Comparison of ENCODE assay signal across 27 cellular contexts in genomic region chr5:6282360-6282759, GRCh38.
"Had no signal": no experiment of that assay in that cellular context is flagged by ENCODE, and none has a peak within 500 bp of the region (broad histone marks: within the 10 kb centered on the region; RNA-seq: fewer than 3 reads in every experiment).

No MANE protein-coding gene starts in this region.

- H3K4me3 ChIP-seq: colonic mucosa, esophagus squamous epithelium, gastrocnemius medialis, left lung, lower lobe of right lung, mucosa of descending colon had no signal

- FAIRE-seq: endometrium, islet of Langerhans, keratinocyte had no signal

- ATAC-seq: effector memory CD8-positive, alpha-beta T cell; esophagus mucosa; gastrocnemius medialis; heart right ventricle; left cardiac atrium; left lung; left ventricle myocardium superior; lower lobe of right lung; mucosa of descending colon had no signal

- H3K36me3 Mint-ChIP-seq: mesothelial cell of epicardium had no signal

- H3K27me3 ChIP-seq: colonic mucosa, esophagus squamous epithelium, gastrocnemius medialis, heart right ventricle, left lung had no signal

- H3K4me1 ChIP-seq: colonic mucosa, esophagus squamous epithelium, gastrocnemius medialis, heart right ventricle, left lung, lower lobe of right lung had no signal

- H3K27ac Mint-ChIP-seq: dendritic cell treated with granulocyte-macrophage colony-stimulating factor and Interleukin-4, amounts not matched to agents 40 ng/mL and 50 ng/mL, for 4 days; effector memory CD8-positive, alpha-beta T cell; endodermal cell; mesothelial cell of epicardium had no signal

- H3K36me3 ChIP-seq: colonic mucosa, esophagus squamous epithelium, gastrocnemius medialis, heart right ventricle, left lung, lower lobe of right lung had no signal

- H3K9me3 ChIP-seq: colonic mucosa, esophagus squamous epithelium, gastrocnemius medialis, mucosa of descending colon had no signal

- DNase-seq: colonic mucosa; cortex of kidney; effector CD8-positive, alpha-beta T cell; effector memory CD8-positive, alpha-beta T cell; endodermal cell; erythroblast; esophagus squamous epithelium; foreskin fibroblast; foreskin melanocyte; gastrocnemius medialis; glutamatergic neuron; head of caudate nucleus; heart right ventricle; hippocampal formation; left cardiac atrium; left lung; left ventricle myocardium superior; lower lobe of right lung; mesenchymal stem cell; mucosa of descending colon had no signal

- H3K4me1 Mint-ChIP-seq: endodermal cell had no signal

- H3K27me3 Mint-ChIP-seq: dendritic cell treated with granulocyte-macrophage colony-stimulating factor and Interleukin-4, amounts not matched to agents 40 ng/mL and 50 ng/mL, for 4 days had no signal

- H3K27ac ChIP-seq: colonic mucosa, epithelial cell of prostate, esophagus squamous epithelium, gastrocnemius medialis, left lung, lower lobe of right lung had no signal

- H3K4me3 Mint-ChIP-seq: dendritic cell treated with granulocyte-macrophage colony-stimulating factor and Interleukin-4, amounts not matched to agents 40 ng/mL and 50 ng/mL, for 4 days; effector memory CD8-positive, alpha-beta T cell; endodermal cell; mesothelial cell of epicardium had no signal

- H3K9me3 Mint-ChIP-seq: dendritic cell treated with granulocyte-macrophage colony-stimulating factor and Interleukin-4, amounts not matched to agents 40 ng/mL and 50 ng/mL, for 4 days; effector memory CD8-positive, alpha-beta T cell; mesothelial cell of epicardium had no signal
